8 cellular contexts compared by ENCODE assay signal in the genomic region with DNA sequence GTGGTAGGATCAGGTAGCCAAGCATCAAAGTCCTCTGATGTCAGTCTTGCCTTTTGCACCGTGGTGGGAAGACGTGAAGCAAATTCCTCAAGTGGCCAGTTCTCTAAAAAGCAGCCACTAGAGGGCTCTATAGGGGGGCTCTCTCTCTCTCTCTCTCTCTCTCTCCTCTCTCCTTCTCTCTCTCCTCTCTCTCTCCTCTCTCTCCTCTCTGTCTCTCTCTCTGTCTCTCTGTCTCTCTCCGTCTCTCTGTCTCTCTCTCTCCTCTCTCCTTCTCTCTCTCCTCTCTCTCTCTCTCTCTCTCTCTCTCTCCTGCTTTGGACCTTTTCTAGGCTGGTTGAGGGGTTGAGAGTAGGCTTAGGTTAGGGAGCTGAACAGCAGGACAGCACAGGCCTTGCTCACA. TPM values are rescaled to one million over a fixed set of nuclear protein-coding genes. Genes with fewer than 3 reads are reported as not detected.
DNase-seq lines count a peak whose midpoint lies in the region; ATAC-seq and TF ChIP-seq lines count a peak whose summit lies in the region.

No MANE protein-coding gene starts in this region.

- peak; percentile 33 for DNase-seq in BE2C
- peak; percentile 40 for DNase-seq in HEK293T (ENCODE audit: extremely low spot score)
- DNase-seq in left kidney (ENCODE audit: low read depth, low spot score) = peak; percentile 75
- no peak for DNase-seq in superior temporal gyrus (ENCODE audit: extremely low spot score)
- no peak for DNase-seq in activated CD4-positive, alpha-beta memory T cell treated with anti-CD3 and anti-CD28 coated beads for 36 hours
- DNase-seq in activated T-helper 2 cell treated with anti-CD3 and anti-CD28 coated beads, Interferon-gamma antibody, Interleukin-2, Interleukin-4, amounts not matched to agents 10 μg/mL and 5 μg/mL and 100 μg/mL, durations not matched to agents 14 hours and 24 hours and 36 hours (ENCODE audit: low spot score) = no peak

- no peaks in the 10 kb centered on the region for H3K4me1 Mint-ChIP-seq in activated CD4-positive, alpha-beta memory T cell treated with anti-CD3 and anti-CD28 coated beads for 36 hours (ENCODE audit: low read depth)
- peaks cover 6% of the 10 kb centered on the region for H3K4me1 Mint-ChIP-seq in activated T-helper 2 cell treated with anti-CD3 and anti-CD28 coated beads, Interferon-gamma antibody, Interleukin-2, Interleukin-4, amounts not matched to agents 10 μg/mL and 5 μg/mL and 100 μg/mL, durations not matched to agents 14 hours and 24 hours and 36 hours (ENCODE audit: low read depth)

- intact Hi-C loops in activated CD4-positive, alpha-beta memory T cell treated with anti-CD3 and anti-CD28 coated beads for 36 hours (cut with micrococcal nuclease) = loop anchor here (1.0 kb wide), 2 partner anchors 90 to 248 kb away; no protein-coding TSS in a partner anchor
- intact Hi-C loops in activated T-helper 2 cell treated with anti-CD3 and anti-CD28 coated beads, Interferon-gamma antibody, Interleukin-2, Interleukin-4, amounts not matched to agents 10 μg/mL and 5 μg/mL and 100 μg/mL, durations not matched to agents 14 hours and 24 hours and 36 hours (cut with micrococcal nuclease) = no loop called here

- no peak overlapping the region for H3K27ac Mint-ChIP-seq in activated CD4-positive, alpha-beta memory T cell treated with anti-CD3 and anti-CD28 coated beads for 36 hours
- H3K27ac Mint-ChIP-seq in activated T-helper 2 cell treated with anti-CD3 and anti-CD28 coated beads, Interferon-gamma antibody, Interleukin-2, Interleukin-4, amounts not matched to agents 10 μg/mL and 5 μg/mL and 100 μg/mL, durations not matched to agents 14 hours and 24 hours and 36 hours = no peak overlapping the region

- no peak for ATAC-seq in HG02840 (IDR thresholded peaks at IDR 0.05; ENCODE audit: low FRiP score, unreplicated experiment)

- TF ChIP-seq CTCF in BE2C (IDR thresholded peaks at IDR 0.05; ENCODE audit: low read depth, low read length) (peak; percentile 77), VCaP (conservative IDR thresholded peaks at IDR 0.05) (peak; percentile 61)

- H3K27me3 ChIP-seq in BE2C = peaks cover 7% of the 10 kb centered on the region

- no peaks in the 10 kb centered on the region for H3K36me3 Mint-ChIP-seq in activated CD4-positive, alpha-beta memory T cell treated with anti-CD3 and anti-CD28 coated beads for 36 hours
- H3K36me3 Mint-ChIP-seq in activated T-helper 2 cell treated with anti-CD3 and anti-CD28 coated beads, Interferon-gamma antibody, Interleukin-2, Interleukin-4, amounts not matched to agents 10 μg/mL and 5 μg/mL and 100 μg/mL, durations not matched to agents 14 hours and 24 hours and 36 hours (ENCODE audit: low read depth) = no peaks in the 10 kb centered on the region

- H3K4me3 Mint-ChIP-seq in activated CD4-positive, alpha-beta memory T cell treated with anti-CD3 and anti-CD28 coated beads for 36 hours = no peak overlapping the region
- H3K4me3 Mint-ChIP-seq in activated T-helper 2 cell treated with anti-CD3 and anti-CD28 coated beads, Interferon-gamma antibody, Interleukin-2, Interleukin-4, amounts not matched to agents 10 μg/mL and 5 μg/mL and 100 μg/mL, durations not matched to agents 14 hours and 24 hours and 36 hours (ENCODE audit: low read depth) = no peak overlapping the region

- no peaks in the 10 kb centered on the region for H3K9me3 ChIP-seq in BE2C

- no peaks in the 10 kb centered on the region for H3K36me3 ChIP-seq in BE2C

- H3K27ac ChIP-seq in VCaP = no peak overlapping the region

- H3K27me3 Mint-ChIP-seq in activated CD4-positive, alpha-beta memory T cell treated with anti-CD3 and anti-CD28 coated beads for 36 hours = peaks cover 13% of the 10 kb centered on the region
- H3K27me3 Mint-ChIP-seq in activated T-helper 2 cell treated with anti-CD3 and anti-CD28 coated beads, Interferon-gamma antibody, Interleukin-2, Interleukin-4, amounts not matched to agents 10 μg/mL and 5 μg/mL and 100 μg/mL, durations not matched to agents 14 hours and 24 hours and 36 hours (ENCODE audit: low read depth) = peaks cover 9% of the 10 kb centered on the region

- POLR2A ChIA-PET in HEK293T (lab: Yijun Ruan, JAX) = no interaction called here
- POLR2A ChIA-PET in activated CD4-positive, alpha-beta memory T cell treated with anti-CD3 and anti-CD28 coated beads for 36 hours (lab: Charles Lee) = no interaction called here

- CTCF ChIA-PET in HEK293T (lab: Yijun Ruan, JAX) = interaction anchor here (0.6 kb wide), 1 partner anchor 23 kb away, joined by 3 read pairs; no protein-coding TSS in a partner anchor
- CTCF ChIA-PET in activated CD4-positive, alpha-beta memory T cell treated with anti-CD3 and anti-CD28 coated beads for 36 hours (lab: Charles Lee) = interaction anchor here (0.6 to 2.5 kb wide), 4 partner anchors 23 to 248 kb away, joined by 3 to 8 read pairs (median 4); no protein-coding TSS in a partner anchor

- no peak overlapping the region for H3K4me3 ChIP-seq in BE2C (ENCODE audit: low read depth, low read length)

- H3K9me3 Mint-ChIP-seq in activated CD4-positive, alpha-beta memory T cell treated with anti-CD3 and anti-CD28 coated beads for 36 hours = no peaks in the 10 kb centered on the region
- no peaks in the 10 kb centered on the region for H3K9me3 Mint-ChIP-seq in activated T-helper 2 cell treated with anti-CD3 and anti-CD28 coated beads, Interferon-gamma antibody, Interleukin-2, Interleukin-4, amounts not matched to agents 10 μg/mL and 5 μg/mL and 100 μg/mL, durations not matched to agents 14 hours and 24 hours and 36 hours

- H3K4me1 ChIP-seq in BE2C = no peaks in the 10 kb centered on the region

TF ChIP-seq in HEK293T, 16 proteins besides CTCF, POLR2A, EP300 and RAD21:
- TF ChIP-seq HDGF (IDR thresholded peaks at IDR 0.05; ENCODE audit: borderline replicate concordance) (no peak), L3MBTL2 (conservative IDR thresholded peaks at IDR 0.05) (no peak), BHLHE40 (IDR thresholded peaks at IDR 0.05; ENCODE audit: borderline replicate concordance) (no peak)
- TF ChIP-seq, protein P1, sequence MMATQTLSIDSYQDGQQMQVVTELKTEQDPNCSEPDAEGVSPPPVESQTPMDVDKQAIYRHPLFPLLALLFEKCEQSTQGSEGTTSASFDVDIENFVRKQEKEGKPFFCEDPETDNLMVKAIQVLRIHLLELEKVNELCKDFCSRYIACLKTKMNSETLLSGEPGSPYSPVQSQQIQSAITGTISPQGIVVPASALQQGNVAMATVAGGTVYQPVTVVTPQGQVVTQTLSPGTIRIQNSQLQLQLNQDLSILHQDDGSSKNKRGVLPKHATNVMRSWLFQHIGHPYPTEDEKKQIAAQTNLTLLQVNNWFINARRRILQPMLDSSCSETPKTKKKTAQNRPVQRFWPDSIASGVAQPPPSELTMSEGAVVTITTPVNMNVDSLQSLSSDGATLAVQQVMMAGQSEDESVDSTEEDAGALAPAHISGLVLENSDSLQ (IDR thresholded peaks at IDR 0.05) = no peak

RNA-seq across cellular contexts. Expression of a gene that starts 13.9 kb away (rescaled TPM):
- polyA plus RNA-seq in BE2C (2012; ENCODE audit: insufficient read depth, insufficient read length, low read depth) = not detected
- under 1 TPM in 1 of 2 experiments, not detected in 1; 0.10 TPM for total RNA-seq in activated CD4-positive, alpha-beta memory T cell treated with anti-CD3 and anti-CD28 coated beads for 36 hours
- 0.07 TPM in 1 of 2 replicates, not detected in the other for total RNA-seq in activated T-helper 2 cell treated with anti-CD3 and anti-CD28 coated beads, Interferon-gamma antibody, Interleukin-2, Interleukin-4, amounts not matched to agents 10 μg/mL and 5 μg/mL and 100 μg/mL, durations not matched to agents 14 hours and 24 hours and 36 hours

Comparison
In these comparisons a context has a peak if more than half of its experiments do, and no peak if none do; other contexts are left out.
1. DNase-seq: peak in BE2C (single experiment), HEK293T (single experiment) and left kidney (single experiment); none in superior temporal gyrus (single experiment), activated CD4-positive, alpha-beta memory T cell treated with anti-CD3 and anti-CD28 coated beads for 36 hours (single experiment) and activated T-helper 2 cell treated with anti-CD3 and anti-CD28 coated beads, Interferon-gamma antibody, Interleukin-2, Interleukin-4, amounts not matched to agents 10 μg/mL and 5 μg/mL and 100 μg/mL, durations not matched to agents 14 hours and 24 hours and 36 hours (single experiment).